14 cellular contexts compared by ENCODE assay signal in genomic region chr17:42775534-42776098, GRCh38. TPM values are rescaled to one million over a fixed set of nuclear protein-coding genes. Genes with fewer than 3 reads are reported as not detected.
A peak's percentile ranks its signal among the peaks of the same experiment; 100 is the strongest.
DNase-seq lines count a peak whose midpoint lies in the region; ATAC-seq, FAIRE-seq and TF ChIP-seq lines count a peak whose summit lies in the region.
"Had no signal": no experiment of that assay in that cellular context is flagged by ENCODE, and none has a peak within 500 bp of the region (broad histone marks: within the 10 kb centered on the region; RNA-seq: fewer than 3 reads in every experiment).

No MANE protein-coding gene starts in this region.

- H3K4me3 Mint-ChIP-seq in activated B cell treated with CpG ODN at 0.5 μM for 24 hours = peak overlapping the region; percentile 98

- WGBS in mesendoderm (ENCODE audit: extremely low coverage, insufficient coverage, low lambda C conversion rate) = no CpG with 5 or more reads among the region's 3 CpGs
- WGBS in small intestine, 3 donors = 64 to 74% (median 71%) methylated on average over 3 of the region's 3 CpGs

- H3K36me3 ChIP-seq in MM.1S (replicated peaks; ENCODE audit: insufficient read depth, low read length) (no peaks in the 10 kb centered on the region), mesendoderm (ENCODE audit: control insufficient read depth, insufficient read depth, low read length) (peaks cover 5% of the 10 kb centered on the region), small intestine (ENCODE audit: control insufficient read depth in 2 of 2, insufficient read depth in 2 of 2, low read length in 2 of 2) (peaks cover 7 to 9% of the 10 kb centered on the region in 2 donors), H7 (replicated peaks; ENCODE audit: control insufficient read depth, insufficient read depth, low read length) (peaks cover 16% of the 10 kb centered on the region)
- H3K36me3 ChIP-seq: colonic mucosa had no signal

- peak; percentile 76 for DNase-seq in EL
- peak; percentile 7 for DNase-seq in MM.1S
- no peak for DNase-seq in activated B cell treated with CpG ODN at 0.5 μM for 24 hours
- DNase-seq in mesendoderm = peak; percentile 33
- no peak for DNase-seq in small intestine
- no peak for DNase-seq in H7
- DNase-seq in amygdala (lab: John Stamatoyannopoulos, UW) = no peak
- DNase-seq in activated CD8-positive, alpha-beta memory T cell treated with anti-CD3 and anti-CD28 coated beads, Interleukin-2, amount 50 U/mL, for 4 hours = no peak
- DNase-seq: Calu3, colonic mucosa, glutamatergic neuron, T1000 had no signal

- H3K36me3 Mint-ChIP-seq in activated B cell treated with CpG ODN at 0.5 μM for 24 hours (ENCODE audit: low read depth) = peaks cover 56% of the 10 kb centered on the region

- H3K27me3 ChIP-seq in MM.1S (replicated peaks; ENCODE audit: insufficient read depth, low read length) (no peaks in the 10 kb centered on the region), mesendoderm (ENCODE audit: insufficient read depth, low read length, poor library complexity) (no peaks in the 10 kb centered on the region), small intestine (ENCODE audit: control insufficient read depth in 2 of 2, insufficient read depth in 2 of 2, low read length in 2 of 2) (no peaks in the 10 kb centered on the region), H7 (ENCODE audit: control insufficient read depth, insufficient read depth, low read length) (no peaks in the 10 kb centered on the region)
- H3K27me3 ChIP-seq: colonic mucosa had no signal

- no peak for ATAC-seq in activated B cell treated with CpG ODN at 0.5 μM for 24 hours (ENCODE audit: low read depth)

- H3K9me3 Mint-ChIP-seq in activated B cell treated with CpG ODN at 0.5 μM for 24 hours = no peaks in the 10 kb centered on the region

- H3K4me2 ChIP-seq in MM.1S (ENCODE audit: low read depth, low read length) (peak overlapping the region; percentile 27; the same call in 1 of the 2 replicates), mesendoderm (ENCODE audit: low read length) (no peak overlapping the region)

- no peak overlapping the region for H2AK5ac ChIP-seq in mesendoderm (ENCODE audit: low read length)

- no peaks in the 10 kb centered on the region for H3K9me2 ChIP-seq in MM.1S (replicated peaks; ENCODE audit: insufficient read depth, low read length)

- H3K4ac ChIP-seq in mesendoderm (ENCODE audit: low read depth, low read length) = no peak overlapping the region

- H3K27ac ChIP-seq in MM.1S (ENCODE audit: low read length) (peak overlapping the region; percentile 10; the same call in 1 of the 2 replicates), mesendoderm (ENCODE audit: low read depth, low read length) (no peak overlapping the region), small intestine (ENCODE audit: low read depth in 1 of 2, low read length in 1 of 2) (no peak overlapping the region)
- H3K27ac ChIP-seq: colonic mucosa had no signal

- H2BK120ac ChIP-seq in mesendoderm (ENCODE audit: low read depth, low read length) = no peak overlapping the region

- no peak overlapping the region for H2BK5ac ChIP-seq in mesendoderm (ENCODE audit: low read length)

- H3K79me2 ChIP-seq in MM.1S (ENCODE audit: low read length) (peaks cover 16% of the 10 kb centered on the region), mesendoderm (ENCODE audit: control insufficient read depth, insufficient read depth, low read length) (no peaks in the 10 kb centered on the region)

- POLR2A ChIA-PET in activated B cell treated with CpG ODN at 0.5 μM for 24 hours (lab: Charles Lee) = no interaction called here

- no peak overlapping the region for H2AFZ ChIP-seq in MM.1S (ENCODE audit: low read length)

- intact Hi-C loops in activated B cell treated with CpG ODN at 0.5 μM for 24 hours (cut with micrococcal nuclease) = no loop called here

- no peak for FAIRE-seq in small intestine (lab: Jason Lieb, UNC)

- H3K9ac ChIP-seq in MM.1S (ENCODE audit: low read length) (no peak overlapping the region), mesendoderm (ENCODE audit: low read length) (no peak overlapping the region)

- H3K4me1 ChIP-seq in MM.1S (ENCODE audit: low read length) = peaks cover 21% of the 10 kb centered on the region
- H3K4me1 ChIP-seq in mesendoderm (ENCODE audit: control insufficient read depth, low read depth, low read length) = peaks cover 5% of the 10 kb centered on the region
- peaks cover 3 to 5% of the 10 kb centered on the region in 2 donors for H3K4me1 ChIP-seq in small intestine (ENCODE audit: control insufficient read depth in 2 of 2, insufficient read depth in 1 of 2, low read depth in 1 of 2, low read length in 1 of 2)

- peaks cover 4% of the 10 kb centered on the region for H3K27me3 Mint-ChIP-seq in activated B cell treated with CpG ODN at 0.5 μM for 24 hours

- no peak overlapping the region for H3K56ac ChIP-seq in mesendoderm (ENCODE audit: low read length)

- no peaks in the 10 kb centered on the region for H3K9me3 ChIP-seq in MM.1S (replicated peaks; ENCODE audit: insufficient read depth, low read length)
- no peaks in the 10 kb centered on the region for H3K9me3 ChIP-seq in small intestine (ENCODE audit: control insufficient read depth, low read depth)
- H3K9me3 ChIP-seq: colonic mucosa had no signal

- TF ChIP-seq CTCF in MM.1S (IDR thresholded peaks at IDR 0.05; ENCODE audit: low read length) (no peak), activated B cell treated with CpG ODN at 0.5 μM for 24 hours (IDR thresholded peaks at IDR 0.05) (no peak)

- H3K18ac ChIP-seq in mesendoderm (ENCODE audit: low read length) = no peak overlapping the region

- no peaks in the 10 kb centered on the region for H4K20me1 ChIP-seq in MM.1S (ENCODE audit: insufficient read depth, low read length)

- CTCF ChIA-PET in activated B cell treated with CpG ODN at 0.5 μM for 24 hours (lab: Charles Lee) = no interaction called here

- H3K4me3 ChIP-seq in MM.1S (ENCODE audit: low read length) (no peak overlapping the region), mesendoderm (ENCODE audit: low read length) (no peak overlapping the region), small intestine (ENCODE audit: low read depth in 1 of 2, low read length in 2 of 2) (no peak overlapping the region), H7 (ENCODE audit: insufficient read depth, low read depth, low read length) (no peak overlapping the region)
- H3K4me3 ChIP-seq: colonic mucosa had no signal

- H4K8ac ChIP-seq in mesendoderm (ENCODE audit: low read depth, low read length) = no peak overlapping the region

- H3K23ac ChIP-seq in mesendoderm (ENCODE audit: low read length) = no peak overlapping the region

- no peak overlapping the region for H3K27ac Mint-ChIP-seq in activated B cell treated with CpG ODN at 0.5 μM for 24 hours

- no peak overlapping the region for H4K5ac ChIP-seq in mesendoderm (ENCODE audit: low read length)

- peaks cover 3% of the 10 kb centered on the region for H3K79me1 ChIP-seq in mesendoderm (ENCODE audit: low read length)

- H2BK15ac ChIP-seq in mesendoderm (replicated peaks; ENCODE audit: low read depth) = no peak overlapping the region

- no peaks in the 10 kb centered on the region for H3F3A ChIP-seq in MM.1S (ENCODE audit: insufficient read depth, low read length)

- peaks cover 43% of the 10 kb centered on the region for H3K4me1 Mint-ChIP-seq in activated B cell treated with CpG ODN at 0.5 μM for 24 hours

RNA-seq across cellular contexts. Expression of gene VPS25, which starts 2.4 kb away (rescaled TPM):
- 49.7 and 49.8 TPM in 2 replicates for total RNA-seq in activated B cell treated with CpG ODN at 0.5 μM for 24 hours
- polyA plus RNA-seq in mesendoderm (2013, experiment 1 of 2) = 83.2 TPM
- polyA plus RNA-seq in mesendoderm (2013, experiment 2 of 2) = 84.4 TPM
- 100 to 1,000 TPM in 2 of 3 donors, 10 to 100 TPM in 1; 85.7 to 117 (median 102) TPM for polyA plus RNA-seq in small intestine
- total RNA-seq in H7 (2014; rRNA removed; shearing (Covaris generic)) = 146 and 152 TPM in 2 replicates

RNA-seq across cellular contexts. Expression of gene WNK4, which starts 4.8 kb away (rescaled TPM):
- 0.10 and 0.29 TPM in 2 replicates for total RNA-seq in activated B cell treated with CpG ODN at 0.5 μM for 24 hours
- 0.28 TPM for polyA plus RNA-seq in mesendoderm (2013, experiment 1 of 2)
- 0.28 TPM for polyA plus RNA-seq in mesendoderm (2013, experiment 2 of 2)
- polyA plus RNA-seq in small intestine = 1 to 10 TPM in 2 of 3 donors, under 1 TPM in 1; 0.67 to 1.6 (median 1.4) TPM
- 0.24 and 0.44 TPM in 2 replicates for total RNA-seq in H7 (2014; rRNA removed; shearing (Covaris generic))
- total RNA-seq: mesenteric fat pad, skeletal muscle tissue had no signal

RNA-seq across cellular contexts. Expression of gene RAMP2, which starts 14.6 kb away (rescaled TPM):
- total RNA-seq in activated B cell treated with CpG ODN at 0.5 μM for 24 hours = not detected in 2 replicates
- 12.7 TPM for polyA plus RNA-seq in mesendoderm (2013, experiment 1 of 2)
- polyA plus RNA-seq in mesendoderm (2013, experiment 2 of 2) = 12.9 TPM
- 10 to 100 TPM in 1 of 3 donors, 1 to 10 TPM in 2; 1.1 to 48.2 (median 5.7) TPM for polyA plus RNA-seq in small intestine
- 10.8 and 13.5 TPM in 2 replicates for total RNA-seq in H7 (2014; rRNA removed; shearing (Covaris generic))
- total RNA-seq: Calu3 had no signal

RNA-seq across cellular contexts. Expression of gene COA3, which starts 22.9 kb away (rescaled TPM):
- 41.4 and 48.0 TPM in 2 replicates for total RNA-seq in activated B cell treated with CpG ODN at 0.5 μM for 24 hours
- 90.6 TPM for polyA plus RNA-seq in mesendoderm (2013, experiment 1 of 2)
- polyA plus RNA-seq in mesendoderm (2013, experiment 2 of 2) = 88.1 TPM
- polyA plus RNA-seq in small intestine = 100 to 1,000 TPM; 277 to 317 (median 315) TPM
- 75.9 and 89.7 TPM in 2 replicates for total RNA-seq in H7 (2014; rRNA removed; shearing (Covaris generic))

RNA-seq across cellular contexts. Expression of gene CNTD1, which starts 23.0 kb away (rescaled TPM):
- not detected in 2 replicates for total RNA-seq in activated B cell treated with CpG ODN at 0.5 μM for 24 hours
- polyA plus RNA-seq in mesendoderm (2013, experiment 1 of 2) = not detected
- polyA plus RNA-seq in mesendoderm (2013, experiment 2 of 2) = 0.01 TPM
- polyA plus RNA-seq in small intestine = under 1 TPM in 1 of 3 donors, not detected in 2; 0.52 TPM
- 0.17 TPM in 1 of 2 replicates, not detected in the other for total RNA-seq in H7 (2014; rRNA removed; shearing (Covaris generic))
- total RNA-seq: mesenteric fat pad had no signal

Comparison
In these comparisons a context has a peak if more than half of its experiments do, and no peak if none do; other contexts are left out.
1. DNase-seq: peak in EL (single experiment), MM.1S (single experiment) and mesendoderm (single experiment); none in activated B cell treated with CpG ODN at 0.5 μM for 24 hours (single experiment), small intestine (single experiment), H7 (single experiment), amygdala (0 of 56) and activated CD8-positive, alpha-beta memory T cell treated with anti-CD3 and anti-CD28 coated beads, Interleukin-2, amount 50 U/mL, for 4 hours (single experiment).